ENCODE assay signal across 8 cellular contexts in the genomic region with DNA sequence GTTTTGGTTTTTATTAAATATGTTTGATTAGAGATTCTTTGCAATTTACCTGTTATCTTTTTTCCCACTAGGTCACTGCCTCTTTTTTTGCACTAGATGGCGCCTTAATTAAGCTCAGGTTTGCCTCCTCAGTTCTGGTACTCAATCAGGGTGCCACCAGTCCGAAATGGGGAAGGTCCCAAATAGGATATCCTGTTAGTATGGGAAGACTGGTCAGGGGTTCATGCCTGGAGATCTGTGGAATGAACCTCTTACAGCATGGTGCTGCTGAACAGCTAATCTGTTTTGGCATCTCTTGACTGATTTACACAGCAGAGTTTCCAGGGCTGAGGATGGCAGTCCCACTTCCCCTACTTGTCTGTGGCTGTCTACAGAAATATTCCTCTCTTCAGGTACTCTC. TPM values are rescaled to one million over a fixed set of nuclear protein-coding genes. Genes with fewer than 3 reads are reported as not detected.
DNase-seq lines count a peak whose midpoint lies in the region; TF ChIP-seq lines count a peak whose summit lies in the region.

No MANE protein-coding gene starts in this region.

- H2AFZ ChIP-seq in mammary epithelial cell (ENCODE audit: low read depth, low read length) (peak overlapping the region; percentile 67), osteoblast (ENCODE audit: low read length) (no peak overlapping the region)

- dilution Hi-C loops in mammary epithelial cell (cut with HindIII; ENCODE audit: low sequenced_read_pairs): no loop called here

- H3K4me2 ChIP-seq in mammary epithelial cell (ENCODE audit: insufficient read depth, low read depth, low read length): no peak overlapping the region
- H3K4me2 ChIP-seq in osteoblast (ENCODE audit: insufficient read depth, low read length): no peak overlapping the region

- H3K9me3 ChIP-seq in mammary epithelial cell (replicated peaks; ENCODE audit: insufficient read depth, low read length) (no peaks in the 10 kb centered on the region), osteoblast (ENCODE audit: low read depth, low read length) (no peaks in the 10 kb centered on the region)

- no peaks in the 10 kb centered on the region for H3K36me3 Mint-ChIP-seq in activated naive CD4-positive, alpha-beta T cell treated with anti-CD3 and anti-CD28 coated beads for 36 hours (ENCODE audit: low read depth)

- H3K27ac ChIP-seq in mammary epithelial cell (ENCODE audit: insufficient read depth, low read depth, low read length): no peak overlapping the region
- H3K27ac ChIP-seq in osteoblast (ENCODE audit: low read depth, low read length): no peak overlapping the region

- DNase-seq in activated naive CD4-positive, alpha-beta T cell treated with anti-CD3 and anti-CD28 coated beads for 36 hours: no peak
- DNase-seq in activated naive CD4-positive, alpha-beta T cell (lab: John Stamatoyannopoulos, UW): no peak
- DNase-seq in LoVo (ENCODE audit: low spot score) (peak; percentile 9), mammary epithelial cell (peak; percentile 23), osteoblast (ENCODE audit: insufficient read length, low spot score, missing footprints) (no peak), NCI-H2081 treated with DMSO at 0.1 percent for 48 hours (lab: John Stamatoyannopoulos, UW) (no peak), NOMO-1 treated with dmso at 0.1 percent for 144 hours (lab: John Stamatoyannopoulos, UW; ENCODE audit: unreplicated experiment) (no peak)
- DNase-seq in stimulated activated CD4-positive, alpha-beta T cell treated with anti-CD3 and anti-CD28 coated beads, Interleukin-2, amount 100 ng/mL, for 48 hours: no peak

- TF ChIP-seq CTCF in mammary epithelial cell (conservative IDR thresholded peaks at IDR 0.05 in 1 of 2, IDR thresholded peaks at IDR 0.05 in 1 of 2; ENCODE audit: extremely low read depth in 1 of 2, insufficient read depth in 1 of 2, low read depth in 1 of 2, low read length in 2 of 2) (peak; percentile 54 to 81), osteoblast (IDR thresholded peaks at IDR 0.05; ENCODE audit: extremely low read depth, low read depth, low read length) (peak; percentile 52)

- peak overlapping the region; percentile 36 for H3K4me3 Mint-ChIP-seq in activated naive CD4-positive, alpha-beta T cell treated with anti-CD3 and anti-CD28 coated beads for 36 hours

- H3K4me3 ChIP-seq in mammary epithelial cell (replicated peaks in 1 of 3; ENCODE audit: insufficient read depth in 1 of 3, low read depth in 2 of 3, low read length in 3 of 3) (no peak overlapping the region), osteoblast (ENCODE audit: insufficient read depth, low read length) (no peak overlapping the region)

- no TSS peak for BruUV-seq in mammary epithelial cell (replicated peaks; lab: Mats Ljungman, UMichigan)

- CTCF ChIA-PET in activated naive CD4-positive, alpha-beta T cell treated with anti-CD3 and anti-CD28 coated beads for 36 hours (lab: Charles Lee): interaction anchor here (0.6 to 3.3 kb wide), 13 partner anchors 11 to 392 kb away, joined by 3 to 28 read pairs (median 4); no protein-coding TSS in a partner anchor
- CTCF ChIA-PET in mammary epithelial cell (lab: Charles Lee; ENCODE audit: low non-redundant PET): interaction anchor here (0.6 to 0.7 kb wide), 2 partner anchors 16 to 497 kb away, joined by 3 read pairs; no protein-coding TSS in a partner anchor

- H3K79me2 ChIP-seq in mammary epithelial cell (ENCODE audit: insufficient read depth, low read length) (no peaks in the 10 kb centered on the region), osteoblast (ENCODE audit: insufficient read depth, low read length) (no peaks in the 10 kb centered on the region)

- H3K27me3 Mint-ChIP-seq in activated naive CD4-positive, alpha-beta T cell treated with anti-CD3 and anti-CD28 coated beads for 36 hours (ENCODE audit: low read depth): no peaks in the 10 kb centered on the region

- H3K27me3 ChIP-seq in mammary epithelial cell (ENCODE audit: insufficient read depth, low read length) (peaks cover 3% of the 10 kb centered on the region), osteoblast (ENCODE audit: insufficient read depth, low read length) (peaks cover 30% of the 10 kb centered on the region)

- no peak overlapping the region for H3K9ac ChIP-seq in mammary epithelial cell (ENCODE audit: insufficient read depth, low read length)

- H3K27ac Mint-ChIP-seq in activated naive CD4-positive, alpha-beta T cell treated with anti-CD3 and anti-CD28 coated beads for 36 hours: peak overlapping the region; percentile 72

- 0% methylated on average over 2 of the region's 2 CpGs for WGBS in mammary epithelial cell (ENCODE audit: low coverage, missing lambda C conversion rate)

- in situ Hi-C loops in mammary epithelial cell (cut with MboI; ENCODE audit: low sequenced_read_pairs in 2 of 2): no loop called here

- H4K20me1 ChIP-seq in mammary epithelial cell (ENCODE audit: insufficient read depth, low read length): no peaks in the 10 kb centered on the region
- no peaks in the 10 kb centered on the region for H4K20me1 ChIP-seq in osteoblast (ENCODE audit: insufficient read depth, low read length)

- intact Hi-C loops in activated naive CD4-positive, alpha-beta T cell treated with anti-CD3 and anti-CD28 coated beads for 36 hours (cut with micrococcal nuclease): loop anchor here (1.0 to 5.0 kb wide), 6 partner anchors 16 to 346 kb away; a partner anchor contains a TSS
- intact Hi-C loops in mammary epithelial cell (cut with micrococcal nuclease): loop anchor here (1.0 kb wide), 1 partner anchor 52 kb away; no protein-coding TSS in a partner anchor

- peaks cover 58% of the 10 kb centered on the region for H3K4me1 Mint-ChIP-seq in activated naive CD4-positive, alpha-beta T cell treated with anti-CD3 and anti-CD28 coated beads for 36 hours (ENCODE audit: low read depth)

- H3K4me1 ChIP-seq in mammary epithelial cell (ENCODE audit: insufficient read depth, low read length) (peaks cover 7% of the 10 kb centered on the region), osteoblast (ENCODE audit: insufficient read depth, low read length) (no peaks in the 10 kb centered on the region)

- H3K9me3 Mint-ChIP-seq in activated naive CD4-positive, alpha-beta T cell treated with anti-CD3 and anti-CD28 coated beads for 36 hours: no peaks in the 10 kb centered on the region

- H3K36me3 ChIP-seq in mammary epithelial cell (ENCODE audit: insufficient read depth, low read length) (no peaks in the 10 kb centered on the region), osteoblast (ENCODE audit: insufficient read depth, low read length) (no peaks in the 10 kb centered on the region)

RNA-seq across cellular contexts. Expression of a gene that starts 24.2 kb away (rescaled TPM):
- 1 to 10 TPM; 1.6 to 2.4 TPM for total RNA-seq in activated naive CD4-positive, alpha-beta T cell treated with anti-CD3 and anti-CD28 coated beads for 36 hours
- total RNA-seq in mammary epithelial cell (1 to 10 TPM in 1 of 2 donors, under 1 TPM in 1; 0.83 to 3.5 TPM), osteoblast (not detected in 2 replicates)
- polyA plus RNA-seq in mammary epithelial cell: 1.6 TPM
- 0.62 TPM for polyA minus RNA-seq in mammary epithelial cell

RNA-seq across cellular contexts. Expression of a gene that starts 38.5 kb away (rescaled TPM):
- total RNA-seq in activated naive CD4-positive, alpha-beta T cell treated with anti-CD3 and anti-CD28 coated beads for 36 hours: not detected
- total RNA-seq in mammary epithelial cell (not detected), osteoblast (not detected in 2 replicates)
- not detected for polyA plus RNA-seq in mammary epithelial cell
- polyA minus RNA-seq in mammary epithelial cell: not detected

Comparison
In these comparisons a context has a peak if more than half of its experiments do, and no peak if none do; other contexts are left out.
1. DNase-seq: peak in LoVo (single experiment) and mammary epithelial cell (single experiment); none in activated naive CD4-positive, alpha-beta T cell treated with anti-CD3 and anti-CD28 coated beads for 36 hours (single experiment), activated naive CD4-positive, alpha-beta T cell (0 of 4), osteoblast (single experiment), NCI-H2081 treated with DMSO at 0.1 percent for 48 hours (single experiment), NOMO-1 treated with dmso at 0.1 percent for 144 hours (single experiment) and stimulated activated CD4-positive, alpha-beta T cell treated with anti-CD3 and anti-CD28 coated beads, Interleukin-2, amount 100 ng/mL, for 48 hours (0 of 2).